Comparison of ENCODE assay signal across 9 cellular contexts in genomic region chr1:203692565-203693470, GRCh38.
DNase-seq lines count a peak whose midpoint lies in the region; ATAC-seq and TF ChIP-seq lines count a peak whose summit lies in the region.
"Had no signal": no experiment of that assay in that cellular context is flagged by ENCODE, and none has a peak within 500 bp of the region (broad histone marks: within the 10 kb centered on the region; RNA-seq: fewer than 3 reads in every experiment).

No MANE protein-coding gene starts in this region.

- no peak overlapping the region for H2AFZ ChIP-seq in trophoblast cell (ENCODE audit: insufficient read depth, low read length, poor library complexity)

- no CpG with 5 or more reads among the region's 5 CpGs for WGBS in trophoblast cell (ENCODE audit: extremely low coverage, insufficient coverage, insufficient read length)

- no peak overlapping the region for H3K4me2 ChIP-seq in trophoblast cell (ENCODE audit: low read length)

- no peaks in the 10 kb centered on the region for H3K9me3 ChIP-seq in WERI-Rb-1 (ENCODE audit: severe bottlenecking)
- no peaks in the 10 kb centered on the region for H3K9me3 ChIP-seq in trophoblast cell (ENCODE audit: insufficient read depth, low read depth, low read length)

- DNase-seq in SIG-M5 treated with dmso at 0.1 percent for 504 hours (lab: John Stamatoyannopoulos, UW; ENCODE audit: unreplicated experiment): peak; percentile 56
- DNase-seq in SIG-M5 (lab: John Stamatoyannopoulos, UW): no peak
- DNase-seq in WERI-Rb-1: peak; percentile 44
- peak; percentile 97 for DNase-seq in fibroblast of villous mesenchyme (ENCODE audit: low read depth)
- DNase-seq in trophoblast cell: peak; percentile 88 to 93
- DNase-seq in superior temporal gyrus (ENCODE audit: extremely low spot score): no peak

- no peak for TF ChIP-seq CTCF in WERI-Rb-1 (IDR thresholded peaks at IDR 0.05; ENCODE audit: low read depth, low read length)
- no peak for TF ChIP-seq CTCF in fibroblast of villous mesenchyme (IDR thresholded peaks at IDR 0.05; ENCODE audit: insufficient read depth, low read depth, low read length)

- no peak overlapping the region for H3K9ac ChIP-seq in trophoblast cell (ENCODE audit: low read length)

- H3K79me1 ChIP-seq in trophoblast cell (ENCODE audit: low read length): peaks cover 2% of the 10 kb centered on the region

- no peak overlapping the region for H2AK5ac ChIP-seq in trophoblast cell (ENCODE audit: low read length)

- H3K23ac ChIP-seq in trophoblast cell (ENCODE audit: low read length): no peak overlapping the region

- ATAC-seq in GM18858 (IDR thresholded peaks at IDR 0.05; ENCODE audit: unreplicated experiment): no peak
- no peak for ATAC-seq in GM21717 (IDR thresholded peaks at IDR 0.05; ENCODE audit: unreplicated experiment)

- no peak overlapping the region for H3K27ac ChIP-seq in WERI-Rb-1
- H3K27ac ChIP-seq in trophoblast cell (ENCODE audit: low read depth, low read length): no peak overlapping the region
- H3K27ac ChIP-seq: C4-2B had no signal

- no peak overlapping the region for H3K18ac ChIP-seq in trophoblast cell (ENCODE audit: low read length)

- H3K36me3 ChIP-seq in WERI-Rb-1: no peaks in the 10 kb centered on the region
- peaks cover 35 to 66% of the 10 kb centered on the region in 2 experiments for H3K36me3 ChIP-seq in trophoblast cell (ENCODE audit: control insufficient read depth in 1 of 2, insufficient read depth in 2 of 2, low read length in 2 of 2)

- peaks cover 11% of the 10 kb centered on the region for H3K79me2 ChIP-seq in trophoblast cell (ENCODE audit: control insufficient read depth, insufficient read depth, low read length, poor library complexity)

- H4K12ac ChIP-seq in trophoblast cell (ENCODE audit: low read depth, low read length): no peak overlapping the region

- H2BK120ac ChIP-seq in trophoblast cell (ENCODE audit: insufficient read depth, low read length, poor library complexity): no peak overlapping the region

- no peak overlapping the region for H4K8ac ChIP-seq in trophoblast cell (ENCODE audit: low read depth, low read length)

- peaks cover 16 to 19% of the 10 kb centered on the region in 2 experiments for H3K4me1 ChIP-seq in trophoblast cell (ENCODE audit: control insufficient read depth in 1 of 2, insufficient read depth in 2 of 2, low read length in 2 of 2)

- peak overlapping the region; percentile 14 for H3K4ac ChIP-seq in trophoblast cell (ENCODE audit: low read depth, low read length)

- H4K91ac ChIP-seq in trophoblast cell (ENCODE audit: low read depth, low read length): no peak overlapping the region

- H3K4me3 ChIP-seq in WERI-Rb-1 (ENCODE audit: low read depth, low read length) (no peak overlapping the region), fibroblast of villous mesenchyme (ENCODE audit: low read depth, low read length) (no peak overlapping the region), trophoblast cell (ENCODE audit: low read depth, low read length) (no peak overlapping the region)

- no peak overlapping the region for H2BK12ac ChIP-seq in trophoblast cell (ENCODE audit: low read length)

- no peak overlapping the region for H3K14ac ChIP-seq in trophoblast cell (ENCODE audit: low read length)

- no peak overlapping the region for H2BK5ac ChIP-seq in trophoblast cell (ENCODE audit: low read depth, low read length, poor library complexity)

- H3K27me3 ChIP-seq in WERI-Rb-1 (ENCODE audit: insufficient read depth, low read depth, severe bottlenecking) (no peaks in the 10 kb centered on the region), trophoblast cell (ENCODE audit: insufficient read depth, low read length) (no peaks in the 10 kb centered on the region)

Comparison
In these comparisons a context has a peak if more than half of its experiments do, and no peak if none do; other contexts are left out.
1. DNase-seq: peak in SIG-M5 treated with dmso at 0.1 percent for 504 hours (single experiment), WERI-Rb-1 (single experiment), fibroblast of villous mesenchyme (single experiment) and trophoblast cell (2 of 2); none in SIG-M5 (single experiment) and superior temporal gyrus (single experiment).